In the genomic region with DNA sequence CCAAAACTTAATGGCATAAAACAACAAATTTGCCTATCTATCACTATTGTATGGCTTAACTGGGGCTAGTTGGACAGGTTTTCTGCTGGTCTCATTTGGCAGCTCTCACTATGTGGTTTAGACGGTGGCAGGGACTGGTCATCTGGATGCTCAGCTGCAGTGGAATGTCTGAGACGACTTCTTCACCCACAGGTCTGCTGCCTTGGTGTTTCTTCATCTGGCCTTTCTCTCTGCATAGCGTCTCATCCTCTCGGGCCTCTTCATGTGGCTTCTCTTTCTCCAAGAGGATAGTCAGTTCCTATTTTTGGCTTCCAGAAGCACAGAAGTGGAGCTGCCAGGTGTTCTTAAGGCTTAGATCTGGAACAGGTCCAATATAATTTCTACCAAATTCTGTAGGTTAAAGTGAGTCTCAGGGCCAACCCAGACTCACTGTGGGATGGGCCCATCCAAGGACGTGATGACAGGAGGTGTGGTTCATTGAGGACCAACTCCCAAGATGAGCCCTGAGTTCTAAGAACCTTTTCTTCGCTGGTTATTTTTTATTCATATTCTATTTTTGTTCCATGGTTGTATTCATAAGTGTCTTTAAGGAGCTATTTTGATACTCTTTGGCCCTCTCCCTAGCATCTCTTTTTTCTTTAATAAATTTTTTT, we compare ENCODE assay signal across 23 cellular contexts. TPM values are rescaled to one million over a fixed set of nuclear protein-coding genes. Genes with fewer than 3 reads are reported as not detected.
DNase-seq lines count a peak whose midpoint lies in the region; ATAC-seq and TF ChIP-seq lines count a peak whose summit lies in the region.
"Had no signal": no experiment of that assay in that cellular context is flagged by ENCODE, and none has a peak within 500 bp of the region (broad histone marks: within the 10 kb centered on the region; RNA-seq: fewer than 3 reads in every experiment).

No MANE protein-coding gene starts in this region.

- dilution Hi-C loops in IMR-90 (cut with HindIII; ENCODE audit: low sequenced_read_pairs, unreplicated experiment), result no loop called here

- no peak overlapping the region for H3K4me3 ChIP-seq in IMR-90 (ENCODE audit: insufficient read depth, low read depth, low read length)
- H3K4me3 ChIP-seq in mesenchymal stem cell (ENCODE audit: insufficient read depth in 1 of 2, low read depth in 1 of 2, low read length in 2 of 2), result no peak overlapping the region
- H3K4me3 ChIP-seq: A549; BLaER1 treated with 17β-estradiol and CSF1 and Interleukin-3, amounts not matched to agents 10 nM and 100 nM; SJCRH30 had no signal

- no peak overlapping the region for H3K18ac ChIP-seq in IMR-90 (ENCODE audit: low read depth, low read length)
- no peak overlapping the region for H3K18ac ChIP-seq in mesenchymal stem cell (ENCODE audit: low read depth in 1 of 2, low read length in 2 of 2)

- H2BK15ac ChIP-seq in IMR-90 (ENCODE audit: low read depth, low read length) (no peak overlapping the region), mesenchymal stem cell (ENCODE audit: low read depth, poor library complexity, severe bottlenecking) (no peak overlapping the region)

- TF ChIP-seq RAD21 in IMR-90 (IDR thresholded peaks at IDR 0.05; ENCODE audit: low read length), result no peak

- H3K27me3 ChIP-seq in IMR-90 (ENCODE audit: control insufficient read depth, insufficient read depth, low read length), result no peaks in the 10 kb centered on the region
- no peaks in the 10 kb centered on the region for H3K27me3 ChIP-seq in mesenchymal stem cell (ENCODE audit: control insufficient read depth in 1 of 2, insufficient read depth in 1 of 2, low read length in 2 of 2)
- H3K27me3 ChIP-seq: BLaER1 treated with 17β-estradiol and CSF1 and Interleukin-3, amounts not matched to agents 10 nM and 100 nM; SJCRH30 had no signal

- no peak overlapping the region for H3K56ac ChIP-seq in IMR-90 (ENCODE audit: extremely low read depth, insufficient read depth, low read length)

- H2AK5ac ChIP-seq in IMR-90 (ENCODE audit: low read depth, low read length) (no peak overlapping the region), mesenchymal stem cell (ENCODE audit: low read length, severe bottlenecking) (no peak overlapping the region)

- peak; percentile 14 for DNase-seq in IMR-90
- peak; percentile 30 for DNase-seq in astrocyte of the hippocampus (ENCODE audit: low read depth, low spot score)
- DNase-seq in mesenchymal stem cell, result no peak
- DNase-seq in mucosa of gallbladder (ENCODE audit: low spot score), result no peak
- DNase-seq in endothelial cell (ENCODE audit: low spot score), result no peak
- no peak for DNase-seq in T-helper 2 cell
- no peak for DNase-seq in NCI-H2107 treated with DMSO at 0.1 percent for 48 hours (lab: John Stamatoyannopoulos, UW; ENCODE audit: unreplicated experiment)
- DNase-seq: Calu3; CD8-positive, alpha-beta T cell; DMS53; EL; GOT3; KG1; NCI-H1417 treated with DMSO at 0.1 percent for 48 hours; NCI-H187 treated with DMSO at 0.1 percent for 48 hours; NCI-H446 treated with DMSO at 0.1 percent for 48 hours; OCI-M1; SJCRH30 had no signal

- no peak overlapping the region for H4K8ac ChIP-seq in IMR-90 (ENCODE audit: low read depth in 2 of 2, low read length in 2 of 2)
- H4K8ac ChIP-seq in mesenchymal stem cell (ENCODE audit: low read length), result peak overlapping the region; percentile 49

- H3K27me3 Mint-ChIP-seq in endothelial cell (ENCODE audit: unreplicated experiment), result no peaks in the 10 kb centered on the region

- H3K4me1 Mint-ChIP-seq in endothelial cell (ENCODE audit: unreplicated experiment), result peaks cover 21% of the 10 kb centered on the region

- H3K4me1 ChIP-seq in IMR-90 (ENCODE audit: control insufficient read depth, insufficient read depth, low read length), result peaks cover 5% of the 10 kb centered on the region
- no peaks in the 10 kb centered on the region for H3K4me1 ChIP-seq in mesenchymal stem cell (ENCODE audit: control insufficient read depth, insufficient read depth, low read depth, low read length)
- H3K4me1 ChIP-seq: SJCRH30 had no signal

- H3K4me2 ChIP-seq in IMR-90 (ENCODE audit: low read depth, low read length) (no peak overlapping the region), mesenchymal stem cell (ENCODE audit: low read length, poor library complexity, severe bottlenecking) (no peak overlapping the region)
- H3K4me2 ChIP-seq: A549; BLaER1 treated with 17β-estradiol and CSF1 and Interleukin-3, amounts not matched to agents 10 nM and 100 nM had no signal

- H3K14ac ChIP-seq in IMR-90 (replicated peaks; ENCODE audit: low read depth, low read length), result no peak overlapping the region
- H3K14ac ChIP-seq in mesenchymal stem cell (ENCODE audit: low read length in 2 of 2), result no peak overlapping the region

- no peak overlapping the region for H2BK20ac ChIP-seq in IMR-90 (ENCODE audit: low read depth, low read length)

- H4K91ac ChIP-seq in IMR-90 (ENCODE audit: insufficient read depth, low read depth, low read length) (no peak overlapping the region), mesenchymal stem cell (ENCODE audit: low read length) (no peak overlapping the region)

- H3K4ac ChIP-seq in IMR-90 (ENCODE audit: low read depth, low read length) (no peak overlapping the region), mesenchymal stem cell (ENCODE audit: low read depth in 1 of 2, low read length in 2 of 2) (no peak overlapping the region)

- peaks cover 3% of the 10 kb centered on the region; the same call in 1 of the 2 replicates for H3K9me1 ChIP-seq in IMR-90 (ENCODE audit: insufficient read depth, low read length)

- POLR2A ChIA-PET in IMR-90 (lab: Charles Lee; ENCODE audit: unreplicated experiment), result no interaction called here

- no TSS peak for BruUV-seq in IMR-90 (replicated peaks; lab: Mats Ljungman, UMichigan)

- H2BK5ac ChIP-seq in IMR-90 (ENCODE audit: low read depth, low read length, poor library complexity, severe bottlenecking) (no peak overlapping the region), mesenchymal stem cell (ENCODE audit: low read depth, low read length, poor library complexity, severe bottlenecking) (no peak overlapping the region)

- no peak for ATAC-seq in IMR-90 (ENCODE audit: low read depth)
- ATAC-seq: A549; CD8-positive, alpha-beta T cell; HCT116 had no signal

- in situ Hi-C loops in IMR-90 (cut with MboI; ENCODE audit: low sequenced_read_pairs), result no loop called here

- WGBS in IMR-90 (ENCODE audit: extremely low coverage in 2 of 2, insufficient read length in 1 of 2), 2 experiments, result 80% methylated on average over 1 of the region's 6 CpGs; no CpG with 5 or more reads in 1 of the 2 experiments
- 95% methylated on average over 5 of the region's 6 CpGs for WGBS in mesenchymal stem cell

- no peak overlapping the region for H4K5ac ChIP-seq in IMR-90 (ENCODE audit: low read depth, low read length)

- CTCF ChIA-PET in IMR-90 (lab: Yijun Ruan, JAX), result no interaction called here

- no peak overlapping the region for H2AK9ac ChIP-seq in IMR-90 (replicated peaks; ENCODE audit: low read depth, low read length, poor library complexity)

- TF ChIP-seq CTCF in 22Rv1 (IDR thresholded peaks at IDR 0.05) (no peak), IMR-90 (conservative IDR thresholded peaks at IDR 0.05; ENCODE audit: low read depth, low read length) (no peak), endothelial cell (IDR thresholded peaks at IDR 0.05; ENCODE audit: unreplicated experiment) (no peak)

- intact Hi-C loops in IMR-90 (cut with micrococcal nuclease), result no loop called here

- H3K4me3 Mint-ChIP-seq in endothelial cell (ENCODE audit: unreplicated experiment), result no peak overlapping the region
- H3K4me3 Mint-ChIP-seq: CD8-positive, alpha-beta T cell had no signal

- H3K23ac ChIP-seq in IMR-90 (ENCODE audit: low read depth, low read length), result no peak overlapping the region
- no peak overlapping the region for H3K23ac ChIP-seq in mesenchymal stem cell (ENCODE audit: low read length in 2 of 2)

- H3K9me3 Mint-ChIP-seq in endothelial cell (ENCODE audit: unreplicated experiment), result no peaks in the 10 kb centered on the region
- H3K9me3 Mint-ChIP-seq: CD8-positive, alpha-beta T cell had no signal

- no peak for TF ChIP-seq POLR2A in IMR-90 (IDR thresholded peaks at IDR 0.05; ENCODE audit: low read depth, low read length)

- H3K36me3 ChIP-seq in IMR-90 (ENCODE audit: control insufficient read depth, insufficient read depth, low read length) (peaks cover 16% of the 10 kb centered on the region), mesenchymal stem cell (ENCODE audit: control insufficient read depth in 1 of 2, insufficient read depth in 2 of 2, low read depth in 1 of 2, low read length in 2 of 2) (peaks cover 7 to 26% of the 10 kb centered on the region in 2 experiments)

- H3K9me3 ChIP-seq in IMR-90 (ENCODE audit: control insufficient read depth, insufficient read depth, low read length) (no peaks in the 10 kb centered on the region), mesenchymal stem cell (ENCODE audit: control insufficient read depth, low read length) (no peaks in the 10 kb centered on the region)
- H3K9me3 ChIP-seq: A549; BLaER1 treated with 17β-estradiol and CSF1 and Interleukin-3, amounts not matched to agents 10 nM and 100 nM; SJCRH30 had no signal

- peak overlapping the region; percentile 63; the same call in 1 of the 2 replicates for H3K27ac ChIP-seq in 22Rv1
- no peak overlapping the region for H3K27ac ChIP-seq in IMR-90 (ENCODE audit: insufficient read depth, low read length)
- no peak overlapping the region for H3K27ac ChIP-seq in mesenchymal stem cell (ENCODE audit: low read length, poor library complexity, severe bottlenecking)
- H3K27ac ChIP-seq: A549; BLaER1 treated with 17β-estradiol and CSF1 and Interleukin-3, amounts not matched to agents 10 nM and 100 nM; RWPE1; SJCRH30 had no signal

- H3K79me1 ChIP-seq in IMR-90 (ENCODE audit: low read depth in 1 of 2, low read length in 2 of 2) (peaks cover 31 to 71% of the 10 kb centered on the region in 2 experiments), mesenchymal stem cell (replicated peaks; ENCODE audit: low read length, poor library complexity, severe bottlenecking) (peaks cover 28% of the 10 kb centered on the region)

- H2BK120ac ChIP-seq in IMR-90 (ENCODE audit: low read depth, low read length), result no peak overlapping the region
- H2BK120ac ChIP-seq in mesenchymal stem cell (ENCODE audit: low read depth, low read length), result peak overlapping the region; percentile 73

- no peak overlapping the region for H2BK12ac ChIP-seq in mesenchymal stem cell (ENCODE audit: low read length in 2 of 2)

- H2AFZ ChIP-seq in IMR-90 (replicated peaks; ENCODE audit: low read length, poor library complexity), result no peak overlapping the region
- H2AFZ ChIP-seq in mesenchymal stem cell (ENCODE audit: low read depth, low read length), result no peak overlapping the region

- peaks cover 7% of the 10 kb centered on the region for H3K36me3 Mint-ChIP-seq in endothelial cell (ENCODE audit: low read depth, unreplicated experiment)

- H3K9ac ChIP-seq in IMR-90 (ENCODE audit: low read depth, low read length), result no peak overlapping the region
- no peak overlapping the region for H3K9ac ChIP-seq in mesenchymal stem cell (ENCODE audit: low read length)
- H3K9ac ChIP-seq: BLaER1 treated with 17β-estradiol and CSF1 and Interleukin-3, amounts not matched to agents 10 nM and 100 nM had no signal

- H3K27ac Mint-ChIP-seq in endothelial cell (ENCODE audit: unreplicated experiment), result no peak overlapping the region
- H3K27ac Mint-ChIP-seq: CD8-positive, alpha-beta T cell had no signal

- peaks cover 18% of the 10 kb centered on the region for H4K20me1 ChIP-seq in IMR-90 (ENCODE audit: insufficient read depth, low read length)

RNA-seq across cellular contexts. Expression of a gene that starts 18.6 kb away (rescaled TPM):
- total RNA-seq in IMR-90 (2012; rRNA removed) (28.9 and 44.2 TPM in 2 replicates), mucosa of gallbladder (33.7 TPM), endothelial cell (ENCODE audit: unreplicated experiment) (28.9 TPM)
- polyA plus RNA-seq in IMR-90 (2012; rRNA removed), result 14.0 and 18.0 TPM in 2 replicates
- 3.6 and 7.7 TPM in 2 replicates for polyA plus RNA-seq in IMR-90 (2012; cell fraction: cytosol; rRNA removed)
- polyA plus RNA-seq in IMR-90 (2012; cell fraction: nucleus; rRNA removed; ENCODE audit: low replicate concordance), result 6.6 and 18.5 TPM in 2 replicates
- 38.6 TPM for polyA plus RNA-seq in mesenchymal stem cell (2013, experiment 1 of 2)
- 38.9 TPM for polyA plus RNA-seq in mesenchymal stem cell (2013, experiment 2 of 2)

RNA-seq across cellular contexts. Expression of a gene that starts 41.8 kb away (rescaled TPM):
- total RNA-seq in IMR-90 (2012; rRNA removed) (43.3 and 45.2 TPM in 2 replicates), mucosa of gallbladder (29.1 TPM), endothelial cell (ENCODE audit: unreplicated experiment) (31.6 TPM)
- polyA plus RNA-seq in IMR-90 (2012; rRNA removed), result 22.4 and 24.5 TPM in 2 replicates
- 18.6 and 22.9 TPM in 2 replicates for polyA plus RNA-seq in IMR-90 (2012; cell fraction: cytosol; rRNA removed)
- 11.2 and 17.7 TPM in 2 replicates for polyA plus RNA-seq in IMR-90 (2012; cell fraction: nucleus; rRNA removed; ENCODE audit: low replicate concordance)
- polyA plus RNA-seq in mesenchymal stem cell (2013, experiment 1 of 2), result 38.5 TPM
- polyA plus RNA-seq in mesenchymal stem cell (2013, experiment 2 of 2), result 39.9 TPM

Comparison
In these comparisons a context has a peak if more than half of its experiments do, and no peak if none do; other contexts are left out.
1. DNase-seq: peak in IMR-90 (single experiment) and astrocyte of the hippocampus (single experiment); none in mesenchymal stem cell (single experiment), mucosa of gallbladder (single experiment), endothelial cell (single experiment), T-helper 2 cell (0 of 5) and NCI-H2107 treated with DMSO at 0.1 percent for 48 hours (single experiment).